10 cellular contexts compared by ENCODE assay signal in the genomic region with DNA sequence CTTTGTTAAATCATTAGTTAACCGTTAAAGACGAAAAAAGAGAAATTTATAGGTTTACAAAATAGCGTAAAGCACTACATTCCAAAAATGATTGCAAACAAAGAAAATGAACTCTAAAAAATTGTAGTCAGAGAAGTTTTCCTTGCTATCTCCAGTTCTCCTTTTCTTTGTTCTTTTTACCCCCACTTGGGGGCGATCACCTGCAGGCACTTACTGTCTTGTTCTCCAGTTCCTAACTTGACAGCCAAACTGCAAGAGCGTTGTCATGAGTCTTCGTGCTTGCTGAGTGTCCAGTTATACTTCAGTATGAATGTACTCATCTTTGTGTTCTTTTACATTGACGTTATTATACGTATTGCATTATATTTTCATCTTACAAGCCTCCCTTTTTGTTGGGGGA. TPM values are rescaled to one million over a fixed set of nuclear protein-coding genes. Genes with fewer than 3 reads are reported as not detected.
A peak's percentile ranks its signal among the peaks of the same experiment; 100 is the strongest.
DNase-seq lines count a peak whose midpoint lies in the region; ATAC-seq and TF ChIP-seq lines count a peak whose summit lies in the region.
"Had no signal": no experiment of that assay in that cellular context is flagged by ENCODE, and none has a peak within 500 bp of the region (broad histone marks: within the 10 kb centered on the region; RNA-seq: fewer than 3 reads in every experiment).

No MANE protein-coding gene starts in this region.

- H3K36me3 ChIP-seq in psoas muscle (ENCODE audit: insufficient read depth in 1 of 2, low read depth in 1 of 2) = peaks cover 10 to 97% of the 10 kb centered on the region in 2 donors
- H3K36me3 ChIP-seq in CD4-positive, alpha-beta memory T cell (ENCODE audit: insufficient read depth, low read length) = peaks cover 81% of the 10 kb centered on the region

- no peak for ATAC-seq in activated CD4-positive, alpha-beta T cell treated with anti-CD3 and anti-CD28 coated beads for 36 hours
- peak in 3 of 4 donors; percentile 48 to 74 (median 61) for ATAC-seq in psoas muscle

- intact Hi-C loops in activated CD4-positive, alpha-beta T cell treated with anti-CD3 and anti-CD28 coated beads for 36 hours (cut with DNase I, micrococcal nuclease) = no loop called here
- intact Hi-C loops in psoas muscle (cut with DNase I) = loop anchor here in 1 of 2 donors (10.0 kb wide), 1 partner anchor 60 kb away; no protein-coding TSS in a partner anchor
- intact Hi-C loops in CD4-positive, alpha-beta memory T cell (cut with micrococcal nuclease) = no loop called here

- TF ChIP-seq CTCF in choroid plexus epithelial cell (conservative IDR thresholded peaks at IDR 0.05; ENCODE audit: low read depth, low read length) (peak; percentile 51), psoas muscle (IDR thresholded peaks at IDR 0.05) (peak; percentile 34)

- H3K4me1 ChIP-seq in psoas muscle = peaks cover 22% of the 10 kb centered on the region
- H3K4me1 ChIP-seq in CD4-positive, alpha-beta memory T cell (ENCODE audit: insufficient read depth, low read length) = peaks cover 29% of the 10 kb centered on the region

- H3K4me3 Mint-ChIP-seq in activated CD4-positive, alpha-beta T cell treated with anti-CD3 and anti-CD28 coated beads for 36 hours = no peak overlapping the region
- no peak overlapping the region for H3K4me3 Mint-ChIP-seq in CD4-positive, alpha-beta memory T cell

- H3K4me1 Mint-ChIP-seq in activated CD4-positive, alpha-beta T cell treated with anti-CD3 and anti-CD28 coated beads for 36 hours = peaks cover 33% of the 10 kb centered on the region
- H3K4me1 Mint-ChIP-seq in CD4-positive, alpha-beta memory T cell = peaks cover 23 to 41% (median 34%) of the 10 kb centered on the region in 4 donors

- POLR2A ChIA-PET in activated CD4-positive, alpha-beta T cell treated with anti-CD3 and anti-CD28 coated beads for 36 hours (lab: Charles Lee) = no interaction called here
- POLR2A ChIA-PET in CD4-positive, alpha-beta memory T cell (lab: Charles Lee; ENCODE audit: partially characterized antibody) = interaction anchor here (1.2 to 1.3 kb wide), 4 partner anchors 10 to 61 kb away, joined by 3 to 4 read pairs (median 3); no protein-coding TSS in a partner anchor

- H3K27me3 Mint-ChIP-seq in activated CD4-positive, alpha-beta T cell treated with anti-CD3 and anti-CD28 coated beads for 36 hours = no peaks in the 10 kb centered on the region
- no peaks in the 10 kb centered on the region for H3K27me3 Mint-ChIP-seq in CD4-positive, alpha-beta memory T cell

- peaks cover 4% of the 10 kb centered on the region for H3K9me3 ChIP-seq in psoas muscle
- peaks cover 3 to 4% of the 10 kb centered on the region in 2 donors for H3K9me3 ChIP-seq in CD4-positive, alpha-beta memory T cell (ENCODE audit: control insufficient read depth in 1 of 2, low read length in 2 of 2)

- WGBS in psoas muscle, 3 donors = 70 to 83% (median 80%) methylated on average over 8 of the region's 8 CpGs

- no peak overlapping the region for H3K27ac ChIP-seq in psoas muscle
- H3K27ac ChIP-seq in CD4-positive, alpha-beta memory T cell (ENCODE audit: low read depth, low read length) = no peak overlapping the region

- CTCF ChIA-PET in activated CD4-positive, alpha-beta T cell treated with anti-CD3 and anti-CD28 coated beads for 36 hours (lab: Charles Lee) = interaction anchor here (0.8 to 3.5 kb wide), 13 partner anchors 8 to 152 kb away, joined by 3 to 19 read pairs (median 5); no protein-coding TSS in a partner anchor
- CTCF ChIA-PET in CD4-positive, alpha-beta memory T cell (lab: Charles Lee; ENCODE audit: partially characterized antibody) = interaction anchor here (1.0 to 1.5 kb wide), 3 partner anchors 26 to 75 kb away, joined by 3 read pairs; no protein-coding TSS in a partner anchor

- H3K4me3 ChIP-seq in choroid plexus epithelial cell (ENCODE audit: low read depth, low read length) = no peak overlapping the region
- no peak overlapping the region for H3K4me3 ChIP-seq in psoas muscle
- no peak overlapping the region for H3K4me3 ChIP-seq in CD4-positive, alpha-beta memory T cell (ENCODE audit: low read length in 2 of 2)

- peaks cover 7% of the 10 kb centered on the region for H3K9me3 Mint-ChIP-seq in activated CD4-positive, alpha-beta T cell treated with anti-CD3 and anti-CD28 coated beads for 36 hours (ENCODE audit: low read depth)
- H3K9me3 Mint-ChIP-seq in CD4-positive, alpha-beta memory T cell = peaks cover 0 to 18% (median 6%) of the 10 kb centered on the region in 8 donors

- peaks cover 75% of the 10 kb centered on the region for H3K36me3 Mint-ChIP-seq in activated CD4-positive, alpha-beta T cell treated with anti-CD3 and anti-CD28 coated beads for 36 hours (ENCODE audit: low read depth)
- H3K36me3 Mint-ChIP-seq in CD4-positive, alpha-beta memory T cell = peaks cover 76 to 93% of the 10 kb centered on the region in 2 donors

- peak; percentile 28 for DNase-seq in activated CD4-positive, alpha-beta T cell treated with anti-CD3 and anti-CD28 coated beads for 36 hours
- DNase-seq in activated CD4-positive, alpha-beta T cell treated with anti-CD3 and anti-CD28 coated beads, Interleukin-2, amount 50 U/mL, for 48 hours = no peak
- DNase-seq in NAMALWA (ENCODE audit: low spot score) = peak; percentile 58
- peak; percentile 43 for DNase-seq in choroid plexus epithelial cell (ENCODE audit: low read depth)
- no peak for DNase-seq in psoas muscle
- DNase-seq in CD4-positive, alpha-beta memory T cell = no peak
- no peak for DNase-seq in C1 segment of cervical spinal cord (lab: John Stamatoyannopoulos, UW)
- no peak for DNase-seq in T-helper 1 cell
- DNase-seq: activated effector memory CD4-positive, alpha-beta T cell treated with anti-CD3 and anti-CD28 coated beads, Interleukin-2, amount 50 U/mL, for 16 hours; occipital lobe had no signal

- no peak overlapping the region for H3K27ac Mint-ChIP-seq in activated CD4-positive, alpha-beta T cell treated with anti-CD3 and anti-CD28 coated beads for 36 hours
- H3K27ac Mint-ChIP-seq in CD4-positive, alpha-beta memory T cell = peak overlapping the region in 2 of 7 donors; percentile 25 to 62

- H3K27me3 ChIP-seq in psoas muscle (ENCODE audit: insufficient read depth in 3 of 3, low read length in 2 of 3) = no peaks in the 10 kb centered on the region
- H3K27me3 ChIP-seq in CD4-positive, alpha-beta memory T cell (ENCODE audit: insufficient read depth, low read length) = no peaks in the 10 kb centered on the region

RNA-seq across cellular contexts. Expression of a gene that starts 54.5 kb away (rescaled TPM):
- 100 to 1,000 TPM; 118 to 149 TPM for total RNA-seq in activated CD4-positive, alpha-beta T cell treated with anti-CD3 and anti-CD28 coated beads for 36 hours
- total RNA-seq in psoas muscle = 10 to 100 TPM; 40.9 to 53.0 (median 49.4) TPM
- polyA plus RNA-seq in psoas muscle = 10 to 100 TPM; 11.1 to 37.5 (median 12.9) TPM
- total RNA-seq in CD4-positive, alpha-beta memory T cell = 100 to 1,000 TPM; 340 to 351 TPM
- 100 to 1,000 TPM in 1 of 2 donors, 10 to 100 TPM in 1; 28.4 to 108 TPM for polyA plus RNA-seq in CD4-positive, alpha-beta memory T cell

Comparison
In these comparisons a context has a peak if more than half of its experiments do, and no peak if none do; other contexts are left out.
1. DNase-seq: peak in activated CD4-positive, alpha-beta T cell treated with anti-CD3 and anti-CD28 coated beads for 36 hours (single experiment), NAMALWA (single experiment) and choroid plexus epithelial cell (single experiment); none in activated CD4-positive, alpha-beta T cell treated with anti-CD3 and anti-CD28 coated beads, Interleukin-2, amount 50 U/mL, for 48 hours (0 of 2), psoas muscle (0 of 2), CD4-positive, alpha-beta memory T cell (0 of 5), C1 segment of cervical spinal cord (0 of 14) and T-helper 1 cell (0 of 5).